Comparison of ENCODE assay signal across 9 cellular contexts in the genomic region with DNA sequence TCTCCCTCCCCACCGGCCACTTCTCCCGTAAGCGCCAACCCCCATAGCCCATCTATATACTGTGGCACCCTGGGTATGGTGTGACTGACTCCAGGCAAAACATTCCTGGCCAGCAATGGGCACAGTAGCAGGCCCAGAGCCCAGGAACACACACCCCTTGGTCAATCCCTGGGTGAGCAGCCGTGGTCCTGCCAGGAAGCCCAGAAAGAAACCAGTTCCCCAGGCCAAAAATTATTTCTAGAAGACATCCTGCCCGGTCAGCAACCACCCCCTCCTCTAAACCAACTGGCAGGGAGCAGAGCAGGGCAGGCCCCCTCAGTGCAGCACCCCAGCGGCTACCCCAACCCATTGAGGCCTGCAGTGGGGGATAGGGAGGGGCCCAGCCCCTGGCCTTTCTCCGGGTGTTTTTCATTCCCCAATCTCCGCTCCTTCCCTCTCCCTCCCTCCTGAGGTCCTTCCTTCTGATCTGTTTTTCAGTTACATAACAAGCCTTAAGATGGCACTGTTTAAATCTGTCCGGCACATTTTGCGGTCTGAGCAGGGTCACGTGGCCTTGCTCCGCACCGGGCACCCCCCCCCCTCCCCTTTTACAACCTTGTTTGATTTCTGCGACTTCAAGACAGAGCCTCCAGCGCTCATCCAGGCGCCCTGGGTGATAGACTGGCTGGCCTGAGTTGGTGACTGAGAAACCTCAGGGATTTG. TPM values are rescaled to one million over a fixed set of nuclear protein-coding genes. Genes with fewer than 3 reads are reported as not detected.
DNase-seq lines count a peak whose midpoint lies in the region; ATAC-seq and TF ChIP-seq lines count a peak whose summit lies in the region.
"Had no signal": no experiment of that assay in that cellular context is flagged by ENCODE, and none has a peak within 500 bp of the region (broad histone marks: within the 10 kb centered on the region; RNA-seq: fewer than 3 reads in every experiment).

No MANE protein-coding gene starts in this region.

- no peak for TF ChIP-seq POLR2A in NB4 (IDR thresholded peaks at IDR 0.05; ENCODE audit: extremely low read depth, insufficient read length)

- H3K9me3 ChIP-seq in iPS-20b (ENCODE audit: insufficient read depth, low read depth, low read length) = no peaks in the 10 kb centered on the region
- H3K9me3 ChIP-seq: adrenal gland had no signal

- no peaks in the 10 kb centered on the region for H3K9me3 Mint-ChIP-seq in activated T-cell treated with anti-CD3 and anti-CD28 coated beads, Interleukin-2, amount 50 U/mL, for 72 hours

- no peaks in the 10 kb centered on the region for H3K36me3 Mint-ChIP-seq in activated T-cell treated with anti-CD3 and anti-CD28 coated beads, Interleukin-2, amount 50 U/mL, for 72 hours (ENCODE audit: insufficient read depth in 2 of 2)

- no peak overlapping the region for H3K27ac Mint-ChIP-seq in activated T-cell treated with anti-CD3 and anti-CD28 coated beads, Interleukin-2, amount 50 U/mL, for 72 hours

- H3K27me3 Mint-ChIP-seq in activated T-cell treated with anti-CD3 and anti-CD28 coated beads, Interleukin-2, amount 50 U/mL, for 72 hours (ENCODE audit: low read depth) = peaks cover 45% of the 10 kb centered on the region

- H3K4me1 Mint-ChIP-seq in activated T-cell treated with anti-CD3 and anti-CD28 coated beads, Interleukin-2, amount 50 U/mL, for 72 hours (ENCODE audit: low read depth) = peaks cover 19% of the 10 kb centered on the region

- H3K27me3 ChIP-seq in iPS-20b (ENCODE audit: insufficient read depth, low read length) = peaks cover 100% of the 10 kb centered on the region

- TF ChIP-seq CTCF in NB4 (IDR thresholded peaks at IDR 0.05; ENCODE audit: low read depth, low read length) = no peak

- H3K27ac ChIP-seq in iPS-20b (ENCODE audit: low read length) = no peak overlapping the region
- H3K27ac ChIP-seq: adrenal gland had no signal

- H3K9ac ChIP-seq in iPS-20b (ENCODE audit: low read depth, low read length) = no peak overlapping the region

- H3K4me3 Mint-ChIP-seq in activated T-cell treated with anti-CD3 and anti-CD28 coated beads, Interleukin-2, amount 50 U/mL, for 72 hours = peak overlapping the region; percentile 70 to 75

- H3K4me1 ChIP-seq in iPS-20b (ENCODE audit: insufficient read depth, low read length) = no peaks in the 10 kb centered on the region

- H3K36me3 ChIP-seq in iPS-20b (ENCODE audit: insufficient read depth, low read depth, low read length) = no peaks in the 10 kb centered on the region
- H3K36me3 ChIP-seq: adrenal gland had no signal

- no peak overlapping the region for H3K4me3 ChIP-seq in NB4 (ENCODE audit: low read depth, low read length)
- peak overlapping the region; percentile 29; the same call in 1 of the 2 replicates for H3K4me3 ChIP-seq in iPS-20b (ENCODE audit: low read length)

- DNase-seq in SIG-M5 treated with dmso at 0.1 percent for 504 hours (lab: John Stamatoyannopoulos, UW; ENCODE audit: unreplicated experiment) (peak; percentile 63), SIG-M5 (lab: John Stamatoyannopoulos, UW) (no peak), NB4 (ENCODE audit: low read depth) (peak; percentile 52)
- peak in 1 of 2 donors; percentile 23 for DNase-seq in activated T-cell treated with anti-CD3 and anti-CD28 coated beads, Interleukin-2, amount 50 U/mL, for 72 hours

- peak in 1 of 2 donors; percentile 30 for ATAC-seq in activated T-cell treated with anti-CD3 and anti-CD28 coated beads, Interleukin-2, amount 50 U/mL, for 72 hours (replicated peaks in 1 of 2)
- no peak for ATAC-seq in GM19324 (IDR thresholded peaks at IDR 0.05; ENCODE audit: low FRiP score, unreplicated experiment)
- no peak for ATAC-seq in GM18502 (IDR thresholded peaks at IDR 0.05; ENCODE audit: poor library complexity, unreplicated experiment)
- ATAC-seq in GM18870 (IDR thresholded peaks at IDR 0.05; ENCODE audit: unreplicated experiment) = no peak

RNA-seq across cellular contexts. Expression of gene NPTX1, which starts 2.0 kb away (rescaled TPM):
- 1 to 10 TPM in 1 of 2 donors, under 1 TPM in 1; 0.83 to 6.1 TPM for total RNA-seq in activated T-cell treated with anti-CD3 and anti-CD28 coated beads, Interleukin-2, amount 50 U/mL, for 72 hours

RNA-seq across cellular contexts. Expression of gene ENDOV, which starts 59.4 kb away (rescaled TPM):
- 10 to 100 TPM; 25.3 to 29.0 TPM for total RNA-seq in activated T-cell treated with anti-CD3 and anti-CD28 coated beads, Interleukin-2, amount 50 U/mL, for 72 hours
